In genomic region chr4:124030038-124030638, GRCh38 we compare ENCODE assay signal across 12 cellular contexts.
DNase-seq lines count a peak whose midpoint lies in the region; ATAC-seq and TF ChIP-seq lines count a peak whose summit lies in the region.
"Had no signal": no experiment of that assay in that cellular context is flagged by ENCODE, and none has a peak within 500 bp of the region (broad histone marks: within the 10 kb centered on the region; RNA-seq: fewer than 3 reads in every experiment).

No MANE protein-coding gene starts in this region.

- no peak overlapping the region for H3K4me3 ChIP-seq in body of pancreas
- no peak overlapping the region for H3K4me3 ChIP-seq in right atrium auricular region
- no peak overlapping the region for H3K4me3 ChIP-seq in rectal smooth muscle tissue (ENCODE audit: low read length)
- H3K4me3 ChIP-seq in MG63: no peak overlapping the region

- intact Hi-C loops in body of pancreas (cut with DNase I): no loop called here
- intact Hi-C loops in Calu3 (cut with micrococcal nuclease; ENCODE audit: unreplicated experiment): no loop called here

- DNase-seq in AG20443 (ENCODE audit: low spot score) (peak; percentile 42), body of pancreas (peak in 1 of 4 donors; percentile 15), right atrium auricular region (ENCODE audit: low spot score) (no peak), Calu3 (no peak), MG63 (no peak), SIG-M5 (lab: John Stamatoyannopoulos, UW) (no peak)
- no peak for DNase-seq in activated CD8-positive, alpha-beta memory T cell treated with anti-CD3 and anti-CD28 coated beads for 24 hours
- DNase-seq: brain microvascular endothelial cell; islet precursor cell; PC-3; stimulated activated CD4-positive, alpha-beta T cell treated with anti-CD3 and anti-CD28 coated beads, Interleukin-2, amount 100 ng/mL, for 48 hours had no signal

- no peaks in the 10 kb centered on the region for H3K4me1 Mint-ChIP-seq in Calu3 (ENCODE audit: low read depth, unreplicated experiment)

- no peaks in the 10 kb centered on the region for H3K36me3 Mint-ChIP-seq in Calu3 (ENCODE audit: insufficient read depth, unreplicated experiment)

- CTCF ChIA-PET in Calu3 (lab: Charles Lee): no interaction called here

- ATAC-seq in body of pancreas: peak; percentile 55
- ATAC-seq: PC-3 had no signal

- H3K27me3 ChIP-seq in body of pancreas (no peaks in the 10 kb centered on the region), right atrium auricular region (no peaks in the 10 kb centered on the region), rectal smooth muscle tissue (ENCODE audit: control insufficient read depth, insufficient read depth, low read length) (no peaks in the 10 kb centered on the region), MG63 (no peaks in the 10 kb centered on the region)
- H3K27me3 ChIP-seq: brain microvascular endothelial cell had no signal

- H3K27ac Mint-ChIP-seq in Calu3 (ENCODE audit: unreplicated experiment): no peak overlapping the region

- TF ChIP-seq CTCF in body of pancreas (IDR thresholded peaks at IDR 0.05): no peak
- no peak for TF ChIP-seq CTCF in right atrium auricular region (IDR thresholded peaks at IDR 0.05)
- TF ChIP-seq CTCF in Calu3 (IDR thresholded peaks at IDR 0.05; ENCODE audit: unreplicated experiment): no peak

- WGBS in body of pancreas, 2 donors: 32 to 44% methylated on average over 3 of the region's 3 CpGs

- BruUV-seq in Calu3 (replicated peaks; lab: Mats Ljungman, UMichigan): no TSS peak

- H3K4me1 ChIP-seq in body of pancreas (no peaks in the 10 kb centered on the region), right atrium auricular region (peaks cover 0 to 20% of the 10 kb centered on the region in 2 donors), rectal smooth muscle tissue (ENCODE audit: control insufficient read depth, insufficient read depth, low read length) (peaks cover 17% of the 10 kb centered on the region)

- no peak overlapping the region for H3K4me3 Mint-ChIP-seq in Calu3 (ENCODE audit: low read depth, unreplicated experiment)

- H3K36me3 ChIP-seq in body of pancreas (replicated peaks in 1 of 2; ENCODE audit: insufficient read depth in 1 of 2, low read depth in 2 of 2) (no peaks in the 10 kb centered on the region), right atrium auricular region (no peaks in the 10 kb centered on the region), rectal smooth muscle tissue (ENCODE audit: control insufficient read depth, insufficient read depth, low read length) (no peaks in the 10 kb centered on the region), MG63 (no peaks in the 10 kb centered on the region)
- H3K36me3 ChIP-seq: brain microvascular endothelial cell had no signal

- no peaks in the 10 kb centered on the region for H3K27me3 Mint-ChIP-seq in Calu3 (ENCODE audit: unreplicated experiment)

- no peak overlapping the region for H3K9ac ChIP-seq in rectal smooth muscle tissue (ENCODE audit: low read length)

- H3K27ac ChIP-seq in body of pancreas (peak overlapping the region in 1 of 4 donors; percentile 14), right atrium auricular region (peak overlapping the region; percentile 13 to 56), rectal smooth muscle tissue (ENCODE audit: low read depth, low read length) (peak overlapping the region; percentile 35)
- H3K27ac ChIP-seq: brain microvascular endothelial cell had no signal

- no peak for TF ChIP-seq POLR2A in body of pancreas (IDR thresholded peaks at IDR 0.05)

- H3K9me3 Mint-ChIP-seq in Calu3 (ENCODE audit: low read depth, unreplicated experiment): no peaks in the 10 kb centered on the region

- H3K9me3 ChIP-seq in body of pancreas (no peaks in the 10 kb centered on the region), right atrium auricular region (no peaks in the 10 kb centered on the region), MG63 (no peaks in the 10 kb centered on the region)
